In the genomic region with DNA sequence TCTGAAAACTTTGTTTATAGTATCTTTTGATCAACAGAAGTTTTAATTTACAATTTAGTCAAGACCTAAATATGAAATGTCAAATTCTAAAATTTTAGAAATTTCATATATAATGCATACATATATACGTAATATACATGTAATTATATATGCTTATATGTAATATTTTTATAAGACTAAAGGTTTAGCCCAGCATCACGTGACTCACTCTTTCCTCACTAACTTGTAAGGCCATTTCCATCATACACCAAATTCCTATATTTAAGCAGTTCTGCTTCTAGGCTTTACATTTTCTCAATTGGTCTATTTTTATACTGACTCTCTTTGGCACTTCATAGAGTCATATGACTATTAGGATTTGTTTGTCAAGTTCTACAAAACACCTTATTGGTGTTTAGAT, we compare ENCODE assay signal across 34 cellular contexts. TPM values are rescaled to one million over a fixed set of nuclear protein-coding genes. Genes with fewer than 3 reads are reported as not detected.
"Had no signal": no experiment of that assay in that cellular context is flagged by ENCODE, and none has a peak within 500 bp of the region (broad histone marks: within the 10 kb centered on the region; RNA-seq: fewer than 3 reads in every experiment).

No MANE protein-coding gene starts in this region.

- DNase-seq: activated B cell treated with CpG ODN at 0.5 μM for 24 hours; activated CD4-positive, alpha-beta memory T cell treated with anti-CD3 and anti-CD28 coated beads for 36 hours; activated CD4-positive, alpha-beta T cell treated with anti-CD3 and anti-CD28 coated beads for 4 hours; activated CD4-positive, alpha-beta T cell treated with anti-CD3 and anti-CD28 coated beads, Interleukin-2, amount 10 ng/mL, durations not matched to agents 24 days and 14 days; activated CD4-positive, alpha-beta T cell treated with anti-CD3 and anti-CD28 coated beads, Interleukin-2, amount 50 U/mL, for 1 hour; activated CD4-positive, alpha-beta T cell treated with anti-CD3 and anti-CD28 coated beads, Interleukin-2, amount 50 U/mL, for 4 hours; activated CD4-positive, CD25-positive, alpha-beta regulatory T cell treated with anti-CD3 and anti-CD28 coated beads, Interleukin-2, amount 50 U/mL, for 72 hours; activated CD8-positive, alpha-beta memory T cell treated with anti-CD3 and anti-CD28 coated beads, Interleukin-2, amount 50 U/mL, for 4 hours; activated CD8-positive, alpha-beta T cell treated with anti-CD3 and anti-CD28 coated beads for 36 hours; activated effector memory CD4-positive, alpha-beta T cell treated with anti-CD3 and anti-CD28 coated beads, Interleukin-2, amount 50 U/mL, for 16 hours; activated gamma-delta T cell treated with Interleukin-2 at 50 U/mL for 16 hours; activated naive CD4-positive, alpha-beta T cell; activated naive CD4-positive, alpha-beta T cell treated with anti-CD3 and anti-CD28 coated beads, Interleukin-2, amount 10 ng/mL, durations not matched to agents 7 days and 5 days; activated naive CD8-positive, alpha-beta T cell treated with anti-CD3 and anti-CD28 coated beads, Interleukin-2, amount 10 ng/mL, durations not matched to agents 7 days and 5 days; activated naive CD8-positive, alpha-beta T cell treated with anti-CD3 and anti-CD28 coated beads, Interleukin-2, amount 50 U/mL, for 24 hours; activated T-cell treated with anti-CD3 and anti-CD28 coated beads for 4 hours; activated T-cell treated with anti-CD3 and anti-CD28 coated beads, Interleukin-2, amount 50 U/mL, for 1 hour; activated T-cell treated with anti-CD3 and anti-CD28 coated beads, Interleukin-2, amount 50 U/mL, for 4 hours; activated T-cell treated with anti-CD3 and anti-CD28 coated beads, Interleukin-2, amount 50 U/mL, for 72 hours; amygdala; anterior cingulate cortex; caudate nucleus; cerebellar nuclear complex; T-helper 1 cell; T-helper 2 cell; T-helper 9 cell had no signal

- H3K4me3 ChIP-seq: ascending aorta, cardiac muscle cell had no signal

- ATAC-seq: activated CD8-positive, alpha-beta T cell treated with anti-CD3 and anti-CD28 coated beads for 36 hours; activated naive CD8-positive, alpha-beta T cell treated with anti-CD3 and anti-CD28 coated beads, Interleukin-2, amount 50 U/mL, for 24 hours; activated T-cell treated with anti-CD3 and anti-CD28 coated beads, Interleukin-2, amount 50 U/mL, for 4 hours; activated T-cell treated with anti-CD3 and anti-CD28 coated beads, Interleukin-2, amount 50 U/mL, for 72 hours; activated T-helper 17 cell treated with anti-CD3 and anti-CD28 coated beads, Interleukin-2, amount 50 U/mL, for 72 hours had no signal

- FAIRE-seq: bronchial epithelial cell, TTC549 had no signal

- H3K4me1 ChIP-seq: ascending aorta had no signal

- H3K27me3 ChIP-seq: ascending aorta, cardiac muscle cell had no signal

- H3K36me3 ChIP-seq: ascending aorta, cardiac muscle cell had no signal

- H3K27ac ChIP-seq: ascending aorta, cardiac muscle cell, VCaP had no signal

RNA-seq across cellular contexts. Expression of a gene that starts 56.4 kb away (rescaled TPM):
- total RNA-seq: activated B cell treated with CpG ODN at 0.5 μM for 24 hours; activated CD4-positive, alpha-beta memory T cell treated with anti-CD3 and anti-CD28 coated beads for 36 hours; activated CD4-positive, alpha-beta T cell treated with anti-CD3 and anti-CD28 coated beads, Interleukin-2, amount 10 ng/mL, durations not matched to agents 24 days and 14 days; activated CD8-positive, alpha-beta T cell treated with anti-CD3 and anti-CD28 coated beads for 36 hours; activated T-cell treated with anti-CD3 and anti-CD28 coated beads, Interleukin-2, amount 50 U/mL, for 4 hours; activated T-cell treated with anti-CD3 and anti-CD28 coated beads, Interleukin-2, amount 50 U/mL, for 72 hours; activated T-helper 1 cell treated with anti-CD3 and anti-CD28 coated beads, Interleukin-12 subunit alpha, Interleukin-12 subunit beta, Interleukin-2, Interleukin-4 antibody, amounts not matched to agents 30 ng/mL and 10 ng/mL and 1 ng/mL, durations not matched to agents 14 hours and 24 hours and 36 hours; activated T-helper 17 cell treated with anti-CD3 and anti-CD28 coated beads, Interleukin-2, amount 50 U/mL, for 72 hours; ascending aorta; bronchial epithelial cell; cardiac muscle cell; chondrocyte had no signal
- polyA plus RNA-seq: cardiac muscle cell had no signal
